10 cellular contexts compared by ENCODE assay signal in the genomic region with DNA sequence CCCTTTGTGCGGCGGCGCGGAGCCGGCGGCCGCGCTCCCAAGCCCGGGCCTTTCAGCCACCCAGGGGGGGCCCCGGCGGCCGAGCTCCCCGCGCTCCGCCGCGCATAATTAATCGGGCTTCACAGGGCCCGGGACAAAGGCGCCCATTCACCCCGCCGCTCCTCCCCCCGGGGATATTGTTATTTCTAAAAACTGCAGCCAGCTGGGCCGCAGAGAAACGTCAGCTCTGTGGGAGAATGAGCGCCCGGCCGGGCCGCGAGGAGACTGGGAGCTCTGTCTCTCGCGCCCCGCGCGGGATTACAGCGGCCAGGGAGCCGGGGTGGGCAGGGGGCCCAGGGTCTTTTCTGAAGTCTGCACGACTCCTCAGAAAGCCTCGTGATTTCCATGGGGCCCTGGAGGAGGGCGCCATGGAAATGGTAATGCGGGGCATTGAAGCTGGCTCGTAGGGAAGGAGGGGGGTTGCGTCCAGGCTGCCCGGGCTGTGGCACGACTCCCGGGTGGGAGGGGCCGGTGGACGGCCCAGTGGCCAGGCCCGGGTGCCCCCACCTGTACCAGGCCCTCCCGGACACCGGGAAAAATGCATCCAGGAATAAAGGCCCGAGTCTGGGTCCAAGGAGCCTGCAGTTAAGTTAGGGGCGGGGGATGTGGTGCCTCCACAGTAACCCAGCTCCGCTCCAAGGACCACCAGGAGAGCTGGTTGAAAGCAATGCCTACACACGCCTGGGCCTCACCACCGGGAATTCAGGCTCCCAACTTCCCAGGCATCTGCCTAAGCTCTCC.
DNase-seq lines count a peak whose midpoint lies in the region; ATAC-seq and TF ChIP-seq lines count a peak whose summit lies in the region.
"Had no signal": no experiment of that assay in that cellular context is flagged by ENCODE, and none has a peak within 500 bp of the region (broad histone marks: within the 10 kb centered on the region; RNA-seq: fewer than 3 reads in every experiment).

No MANE protein-coding gene starts in this region.

- no peaks in the 10 kb centered on the region for H3K36me3 ChIP-seq in ACC112 (ENCODE audit: insufficient read depth, low read length)
- H3K36me3 ChIP-seq in Peyer's patch, result no peaks in the 10 kb centered on the region
- no peaks in the 10 kb centered on the region for H3K36me3 ChIP-seq in neuron (ENCODE audit: insufficient read depth, low read length)

- no peak for ATAC-seq in foreskin keratinocyte

- no peak for TF ChIP-seq POLR2A in Peyer's patch (IDR thresholded peaks at IDR 0.05)

- H3K27me3 ChIP-seq in ACC112 (ENCODE audit: insufficient read depth, low read length), result no peaks in the 10 kb centered on the region
- no peaks in the 10 kb centered on the region for H3K27me3 ChIP-seq in Peyer's patch
- no peaks in the 10 kb centered on the region for H3K27me3 ChIP-seq in neuron (ENCODE audit: insufficient read depth, low read length)
- H3K27me3 ChIP-seq in foreskin keratinocyte, result no peaks in the 10 kb centered on the region

- H3K4me3 ChIP-seq in ACC112 (ENCODE audit: low read depth, low read length), result peak overlapping the region; percentile 62
- peak overlapping the region in 3 of 4 donors; percentile 33 to 45 (median 43) for H3K4me3 ChIP-seq in Peyer's patch
- peak overlapping the region; percentile 2 for H3K4me3 ChIP-seq in neuron (ENCODE audit: low read length)

- H3K27ac ChIP-seq in ACC112 (ENCODE audit: low read depth, low read length) (no peak overlapping the region), Peyer's patch (peak overlapping the region; percentile 43 to 85 (median 70)), foreskin keratinocyte (no peak overlapping the region)
- H3K27ac ChIP-seq: VCaP had no signal

- H2AFZ ChIP-seq in ACC112 (ENCODE audit: low read length, unreplicated experiment) (peak overlapping the region; percentile 85), neuron (ENCODE audit: low read depth, low read length) (no peak overlapping the region)

- H3K79me2 ChIP-seq in ACC112 (ENCODE audit: control insufficient read depth, insufficient read depth, low read length, unreplicated experiment), result no peaks in the 10 kb centered on the region

- H3K4me1 ChIP-seq in ACC112 (ENCODE audit: control insufficient read depth, insufficient read depth, low read length, unreplicated experiment) (peaks cover 3% of the 10 kb centered on the region), Peyer's patch (peaks cover 0 to 26% (median 11%) of the 10 kb centered on the region in 4 donors), neuron (ENCODE audit: insufficient read depth, low read length) (peaks cover 46% of the 10 kb centered on the region), foreskin keratinocyte (peaks cover 21% of the 10 kb centered on the region)

- DNase-seq in Peyer's patch, result no peak
- peak; percentile 99 for DNase-seq in globus pallidus (ENCODE audit: low spot score)
- DNase-seq in foreskin keratinocyte, result no peak
- no peak for DNase-seq in SIG-M5 treated with dmso at 0.1 percent for 504 hours (lab: John Stamatoyannopoulos, UW; ENCODE audit: unreplicated experiment)
- no peak for DNase-seq in NK-92 treated with Interleukin-12 subunit alpha and Interleukin-12 subunit beta, amount 100 ng/mL, for 24 hours (lab: John Stamatoyannopoulos, UW)
- no peak for DNase-seq in NCI-H748 (lab: John Stamatoyannopoulos, UW; ENCODE audit: unreplicated experiment)
- DNase-seq: CD4-positive, CD25-positive, alpha-beta regulatory T cell had no signal

- H3K9me3 ChIP-seq in Peyer's patch, result no peaks in the 10 kb centered on the region
- H3K9me3 ChIP-seq in neuron (ENCODE audit: low read length), result peaks cover 4% of the 10 kb centered on the region

- TF ChIP-seq CTCF in Peyer's patch (IDR thresholded peaks at IDR 0.05) (no peak), foreskin keratinocyte (conservative IDR thresholded peaks at IDR 0.05) (no peak)

Comparison
In these comparisons a context has a peak if more than half of its experiments do, and no peak if none do; other contexts are left out.
1. H3K27ac ChIP-seq: peak in Peyer's patch (4 of 4); none in ACC112 (single experiment) and foreskin keratinocyte (single experiment).
2. H3K4me3 ChIP-seq: peak in every context shown above with its lines; median percentile 62 in ACC112; 43 in Peyer's patch; 2 in neuron.